ENCODE assay signal across 37 cellular contexts in genomic region chr14:44010595-44010994, GRCh38.
"Had no signal": no experiment of that assay in that cellular context is flagged by ENCODE, and none has a peak within 500 bp of the region (broad histone marks: within the 10 kb centered on the region; RNA-seq: fewer than 3 reads in every experiment).

No MANE protein-coding gene starts in this region.

- H3K27me3 Mint-ChIP-seq: activated B cell treated with CpG ODN at 0.5 μM for 24 hours; activated CD4-positive, alpha-beta memory T cell treated with anti-CD3 and anti-CD28 coated beads for 36 hours; activated CD4-positive, alpha-beta T cell treated with anti-CD3 and anti-CD28 coated beads, Interleukin-2, amount 10 ng/mL, durations not matched to agents 24 days and 14 days; activated CD8-positive, alpha-beta T cell treated with anti-CD3 and anti-CD28 coated beads for 36 hours; activated naive CD4-positive, alpha-beta T cell treated with anti-CD3 and anti-CD28 coated beads, Interleukin-2, amount 10 ng/mL, durations not matched to agents 7 days and 5 days; activated naive CD4-positive, alpha-beta T cell treated with anti-CD3 and anti-CD28 coated beads, Interleukin-2, amount 50 U/mL, for 24 hours; activated naive CD8-positive, alpha-beta T cell; activated naive CD8-positive, alpha-beta T cell treated with anti-CD3 and anti-CD28 coated beads, Interleukin-2, amount 10 ng/mL, durations not matched to agents 7 days and 5 days; activated naive CD8-positive, alpha-beta T cell treated with anti-CD3 and anti-CD28 coated beads, Interleukin-2, amount 50 U/mL, for 24 hours; activated T-helper 17 cell treated with anti-CD3 and anti-CD28 coated beads, Interleukin-2, amount 50 U/mL, for 72 hours; central memory CD8-positive, alpha-beta T cell had no signal

- H3K27ac ChIP-seq: ascending aorta, cardiac muscle cell, VCaP had no signal

- DNase-seq: activated B cell treated with CpG ODN at 0.5 μM for 24 hours; activated CD4-positive, alpha-beta memory T cell treated with anti-CD3 and anti-CD28 coated beads for 36 hours; activated CD4-positive, alpha-beta T cell treated with anti-CD3 and anti-CD28 coated beads for 4 hours; activated CD4-positive, alpha-beta T cell treated with anti-CD3 and anti-CD28 coated beads, Interleukin-2, amount 10 ng/mL, durations not matched to agents 24 days and 14 days; activated CD4-positive, alpha-beta T cell treated with anti-CD3 and anti-CD28 coated beads, Interleukin-2, amount 50 U/mL, for 1 hour; activated CD4-positive, alpha-beta T cell treated with anti-CD3 and anti-CD28 coated beads, Interleukin-2, amount 50 U/mL, for 4 hours; activated CD4-positive, CD25-positive, alpha-beta regulatory T cell treated with anti-CD3 and anti-CD28 coated beads, Interleukin-2, amount 50 U/mL, for 72 hours; activated CD8-positive, alpha-beta memory T cell treated with anti-CD3 and anti-CD28 coated beads, Interleukin-2, amount 50 U/mL, for 4 hours; activated CD8-positive, alpha-beta T cell treated with anti-CD3 and anti-CD28 coated beads for 36 hours; activated effector memory CD4-positive, alpha-beta T cell treated with anti-CD3 and anti-CD28 coated beads, Interleukin-2, amount 50 U/mL, for 16 hours; activated gamma-delta T cell treated with Interleukin-2 at 50 U/mL for 16 hours; activated naive CD4-positive, alpha-beta T cell; activated naive CD4-positive, alpha-beta T cell treated with anti-CD3 and anti-CD28 coated beads, Interleukin-2, amount 10 ng/mL, durations not matched to agents 7 days and 5 days; activated naive CD8-positive, alpha-beta T cell treated with anti-CD3 and anti-CD28 coated beads, Interleukin-2, amount 10 ng/mL, durations not matched to agents 7 days and 5 days; activated naive CD8-positive, alpha-beta T cell treated with anti-CD3 and anti-CD28 coated beads, Interleukin-2, amount 50 U/mL, for 24 hours; activated T-cell treated with anti-CD3 and anti-CD28 coated beads for 4 hours; activated T-cell treated with anti-CD3 and anti-CD28 coated beads, Interleukin-2, amount 50 U/mL, for 1 hour; activated T-cell treated with anti-CD3 and anti-CD28 coated beads, Interleukin-2, amount 50 U/mL, for 4 hours; activated T-cell treated with anti-CD3 and anti-CD28 coated beads, Interleukin-2, amount 50 U/mL, for 72 hours; amygdala; anterior cingulate cortex; caudate nucleus; cerebellar nuclear complex; T-helper 1 cell; T-helper 2 cell; T-helper 9 cell had no signal

- H3K36me3 ChIP-seq: ascending aorta, cardiac muscle cell had no signal

- H3K4me3 ChIP-seq: ascending aorta, cardiac muscle cell had no signal

- H3K36me3 Mint-ChIP-seq: activated CD4-positive, alpha-beta memory T cell treated with anti-CD3 and anti-CD28 coated beads for 36 hours; activated naive CD4-positive, alpha-beta T cell treated with anti-CD3 and anti-CD28 coated beads, Interleukin-2, amount 10 ng/mL, durations not matched to agents 7 days and 5 days; activated naive CD4-positive, alpha-beta T cell treated with anti-CD3 and anti-CD28 coated beads, Interleukin-2, amount 50 U/mL, for 24 hours; activated naive CD8-positive, alpha-beta T cell; activated naive CD8-positive, alpha-beta T cell treated with anti-CD3 and anti-CD28 coated beads, Interleukin-2, amount 10 ng/mL, durations not matched to agents 7 days and 5 days; brain had no signal

- H3K27ac Mint-ChIP-seq: activated B cell treated with CpG ODN at 0.5 μM for 24 hours; activated CD4-positive, alpha-beta memory T cell treated with anti-CD3 and anti-CD28 coated beads for 36 hours; activated CD4-positive, alpha-beta T cell treated with anti-CD3 and anti-CD28 coated beads, Interleukin-2, amount 10 ng/mL, durations not matched to agents 24 days and 14 days; activated CD8-positive, alpha-beta T cell treated with anti-CD3 and anti-CD28 coated beads for 36 hours; activated naive CD4-positive, alpha-beta T cell treated with anti-CD3 and anti-CD28 coated beads, Interleukin-2, amount 10 ng/mL, durations not matched to agents 7 days and 5 days; activated naive CD4-positive, alpha-beta T cell treated with anti-CD3 and anti-CD28 coated beads, Interleukin-2, amount 50 U/mL, for 24 hours; activated naive CD8-positive, alpha-beta T cell; activated naive CD8-positive, alpha-beta T cell treated with anti-CD3 and anti-CD28 coated beads, Interleukin-2, amount 10 ng/mL, durations not matched to agents 7 days and 5 days; activated naive CD8-positive, alpha-beta T cell treated with anti-CD3 and anti-CD28 coated beads, Interleukin-2, amount 50 U/mL, for 24 hours; activated T-cell treated with anti-CD3 and anti-CD28 coated beads, Interleukin-2, amount 50 U/mL, for 72 hours; activated T-helper 1 cell treated with anti-CD3 and anti-CD28 coated beads, Interleukin-12 subunit alpha, Interleukin-12 subunit beta, Interleukin-2, Interleukin-4 antibody, amounts not matched to agents 30 ng/mL and 10 ng/mL and 1 ng/mL, durations not matched to agents 14 hours and 24 hours and 36 hours; activated T-helper 17 cell treated with anti-CD3 and anti-CD28 coated beads, Interleukin-2, amount 50 U/mL, for 72 hours; brain; T-helper 1 cell treated with Interleukin-12 subunit alpha and Interleukin-12 subunit beta and Interleukin-4 antibody, amounts not matched to agents 30 μg/mL and 1 μg/mL, for 36 hours; T-helper 2 cell treated with Interferon-gamma antibody and Interleukin-4, amounts not matched to agents 5 μg/mL and 100 μg/mL, for 36 hours had no signal

- H3K9me3 Mint-ChIP-seq: activated naive CD4-positive, alpha-beta T cell treated with anti-CD3 and anti-CD28 coated beads, Interleukin-2, amount 50 U/mL, for 24 hours; brain had no signal

- H3K4me3 Mint-ChIP-seq: activated B cell treated with CpG ODN at 0.5 μM for 24 hours; activated CD4-positive, alpha-beta memory T cell treated with anti-CD3 and anti-CD28 coated beads for 36 hours; activated CD4-positive, alpha-beta T cell treated with anti-CD3 and anti-CD28 coated beads, Interleukin-2, amount 10 ng/mL, durations not matched to agents 24 days and 14 days; activated CD8-positive, alpha-beta T cell treated with anti-CD3 and anti-CD28 coated beads for 36 hours; activated naive CD4-positive, alpha-beta T cell treated with anti-CD3 and anti-CD28 coated beads, Interleukin-2, amount 10 ng/mL, durations not matched to agents 7 days and 5 days; activated naive CD4-positive, alpha-beta T cell treated with anti-CD3 and anti-CD28 coated beads, Interleukin-2, amount 50 U/mL, for 24 hours; activated naive CD8-positive, alpha-beta T cell; activated naive CD8-positive, alpha-beta T cell treated with anti-CD3 and anti-CD28 coated beads, Interleukin-2, amount 10 ng/mL, durations not matched to agents 7 days and 5 days; activated naive CD8-positive, alpha-beta T cell treated with anti-CD3 and anti-CD28 coated beads, Interleukin-2, amount 50 U/mL, for 24 hours; activated T-cell treated with anti-CD3 and anti-CD28 coated beads, Interleukin-2, amount 50 U/mL, for 4 hours; activated T-cell treated with anti-CD3 and anti-CD28 coated beads, Interleukin-2, amount 50 U/mL, for 72 hours; activated T-helper 1 cell treated with anti-CD3 and anti-CD28 coated beads, Interleukin-12 subunit alpha, Interleukin-12 subunit beta, Interleukin-2, Interleukin-4 antibody, amounts not matched to agents 30 ng/mL and 10 ng/mL and 1 ng/mL, durations not matched to agents 14 hours and 24 hours and 36 hours; activated T-helper 17 cell treated with anti-CD3 and anti-CD28 coated beads, Interleukin-2, amount 50 U/mL, for 72 hours; brain; central memory CD8-positive, alpha-beta T cell; T-helper 1 cell treated with Interleukin-12 subunit alpha and Interleukin-12 subunit beta and Interleukin-4 antibody, amounts not matched to agents 30 μg/mL and 1 μg/mL, for 36 hours; T-helper 2 cell treated with Interferon-gamma antibody and Interleukin-4, amounts not matched to agents 5 μg/mL and 100 μg/mL, for 36 hours had no signal

- H3K27me3 ChIP-seq: ascending aorta, cardiac muscle cell had no signal

- H3K4me1 ChIP-seq: ascending aorta had no signal

- ATAC-seq: activated CD8-positive, alpha-beta T cell treated with anti-CD3 and anti-CD28 coated beads for 36 hours; activated naive CD8-positive, alpha-beta T cell treated with anti-CD3 and anti-CD28 coated beads, Interleukin-2, amount 50 U/mL, for 24 hours; activated T-cell treated with anti-CD3 and anti-CD28 coated beads, Interleukin-2, amount 50 U/mL, for 4 hours; activated T-cell treated with anti-CD3 and anti-CD28 coated beads, Interleukin-2, amount 50 U/mL, for 72 hours; activated T-helper 17 cell treated with anti-CD3 and anti-CD28 coated beads, Interleukin-2, amount 50 U/mL, for 72 hours had no signal

- H3K4me1 Mint-ChIP-seq: activated B cell treated with CpG ODN at 0.5 μM for 24 hours; activated CD4-positive, alpha-beta T cell treated with anti-CD3 and anti-CD28 coated beads, Interleukin-2, amount 10 ng/mL, durations not matched to agents 24 days and 14 days; activated naive CD4-positive, alpha-beta T cell treated with anti-CD3 and anti-CD28 coated beads, Interleukin-2, amount 10 ng/mL, durations not matched to agents 7 days and 5 days; activated naive CD4-positive, alpha-beta T cell treated with anti-CD3 and anti-CD28 coated beads, Interleukin-2, amount 50 U/mL, for 24 hours; activated naive CD8-positive, alpha-beta T cell treated with anti-CD3 and anti-CD28 coated beads, Interleukin-2, amount 10 ng/mL, durations not matched to agents 7 days and 5 days; activated naive CD8-positive, alpha-beta T cell treated with anti-CD3 and anti-CD28 coated beads, Interleukin-2, amount 50 U/mL, for 24 hours; activated T-helper 17 cell treated with anti-CD3 and anti-CD28 coated beads, Interleukin-2, amount 50 U/mL, for 72 hours; brain; central memory CD8-positive, alpha-beta T cell had no signal
